26 cellular contexts compared by ENCODE assay signal in genomic region chr12:16345105-16345504, GRCh38. TPM values are rescaled to one million over a fixed set of nuclear protein-coding genes. Genes with fewer than 3 reads are reported as not detected.
"Had no signal": no experiment of that assay in that cellular context is flagged by ENCODE, and none has a peak within 500 bp of the region (broad histone marks: within the 10 kb centered on the region; RNA-seq: fewer than 3 reads in every experiment).

No MANE protein-coding gene starts in this region.

- DNase-seq: activated B cell treated with CpG ODN at 0.5 μM for 24 hours; activated CD4-positive, alpha-beta T cell treated with anti-CD3 and anti-CD28 coated beads for 48 hours; activated CD4-positive, alpha-beta T cell treated with anti-CD3 and anti-CD28 coated beads, Interleukin-2, amount 50 U/mL, for 1 hour; activated CD4-positive, alpha-beta T cell treated with anti-CD3 and anti-CD28 coated beads, Interleukin-2, amount 50 U/mL, for 48 hours; activated CD8-positive, alpha-beta memory T cell treated with anti-CD3 and anti-CD28 coated beads for 24 hours; activated CD8-positive, alpha-beta T cell treated with anti-CD3 and anti-CD28 coated beads for 36 hours; activated effector memory CD4-positive, alpha-beta T cell treated with Interleukin-2 at 50 U/mL for 16 hours; activated gamma-delta T cell treated with Interleukin-2 at 50 U/mL for 16 hours; activated naive CD4-positive, alpha-beta T cell treated with anti-CD3 and anti-CD28 coated beads, Interleukin-2, amount 50 U/mL, for 16 hours; activated naive CD4-positive, alpha-beta T cell treated with Interleukin-2 at 50 U/mL for 16 hours; activated T-cell treated with anti-CD3 and anti-CD28 coated beads, Interleukin-2, amount 50 U/mL, for 4 hours; amygdala; aorta; body of pancreas; caudate nucleus; effector CD8-positive, alpha-beta T cell; esophagus squamous epithelium; foreskin melanocyte; T-helper 1 cell; T-helper 17 cell; T1000; WERI-Rb-1 had no signal

- ATAC-seq: activated CD4-positive, CD25-positive, alpha-beta regulatory T cell treated with anti-CD3 and anti-CD28 coated beads, Interleukin-2, amount 50 U/mL, for 24 hours; activated CD8-positive, alpha-beta T cell treated with anti-CD3 and anti-CD28 coated beads for 36 hours; activated T-cell treated with anti-CD3 and anti-CD28 coated beads, Interleukin-2, amount 50 U/mL, for 4 hours; activated T-helper 17 cell treated with anti-CD3 and anti-CD28 coated beads, Interleukin-2, amount 50 U/mL, for 72 hours; body of pancreas; gastroesophageal sphincter; T-helper 17 cell had no signal

- H3K36me3 ChIP-seq: esophagus squamous epithelium, gastroesophageal sphincter, WERI-Rb-1 had no signal

- H3K27me3 ChIP-seq: body of pancreas had no signal

- H3K9me3 ChIP-seq: body of pancreas, esophagus squamous epithelium, gastroesophageal sphincter had no signal

- H3K27ac ChIP-seq: body of pancreas, epithelial cell of prostate, esophagus squamous epithelium, gastroesophageal sphincter, WERI-Rb-1 had no signal

- H3K4me3 ChIP-seq: body of pancreas, esophagus squamous epithelium, gastroesophageal sphincter had no signal

RNA-seq across cellular contexts. Expression of gene MGST1, which starts 2.3 kb away (rescaled TPM):
- total RNA-seq: activated B cell treated with CpG ODN at 0.5 μM for 24 hours; activated CD8-positive, alpha-beta T cell treated with anti-CD3 and anti-CD28 coated beads for 36 hours; activated T-helper 17 cell treated with anti-CD3 and anti-CD28 coated beads, Interleukin-2, amount 50 U/mL, for 72 hours had no signal
